16 cellular contexts compared by ENCODE assay signal in genomic region chr1:21317690-21318043, GRCh38. TPM values are rescaled to one million over a fixed set of nuclear protein-coding genes. Genes with fewer than 3 reads are reported as not detected.
DNase-seq lines count a peak whose midpoint lies in the region; ATAC-seq, FAIRE-seq and TF ChIP-seq lines count a peak whose summit lies in the region.
"Had no signal": no experiment of that assay in that cellular context is flagged by ENCODE, and none has a peak within 500 bp of the region (broad histone marks: within the 10 kb centered on the region; RNA-seq: fewer than 3 reads in every experiment).

No MANE protein-coding gene starts in this region.

- no peak for TF ChIP-seq RAD21 in K562 (CRISPR knock-in tag; conservative IDR thresholded peaks at IDR 0.05 in 1 of 2, IDR thresholded peaks at IDR 0.05 in 1 of 2)

- H3K9me1 ChIP-seq in K562 (ENCODE audit: control insufficient read depth, insufficient read depth, low read length), result peaks cover 6% of the 10 kb centered on the region

- TF ChIP-seq EP300 in K562 (IDR thresholded peaks at IDR 0.05; ENCODE audit: low read length), result no peak

- in situ Hi-C loops in K562 (cut with MboI), result no loop called here

- no TSS peak for BruUV-seq in K562 (replicated peaks; lab: Mats Ljungman, UMichigan)

- ATAC-seq in K562, result no peak
- ATAC-seq in right lobe of liver, result no peak
- no peak for ATAC-seq in HG03108 (IDR thresholded peaks at IDR 0.05; ENCODE audit: unreplicated experiment)

- 74% methylated on average over 9 of the region's 9 CpGs for WGBS in K562 (ENCODE audit: insufficient coverage, low coverage, missing lambda C conversion rate)
- WGBS in right lobe of liver (ENCODE audit: insufficient coverage, low coverage, low lambda C conversion rate, missing lambda C conversion rate), result no CpG with 5 or more reads among the region's 9 CpGs

- TF ChIP-seq POLR2A in K562 (conservative IDR thresholded peaks at IDR 0.05) (no peak), right lobe of liver (IDR thresholded peaks at IDR 0.05) (no peak)

- H3K4me2 ChIP-seq in K562 (ENCODE audit: insufficient read depth, low read length), result no peak overlapping the region

- POLR2A ChIA-PET in K562 (lab: Yijun Ruan, JAX), result interaction anchor here (0.6 to 0.8 kb wide), 2 partner anchors 8 to 39 kb away, joined by 3 read pairs; no protein-coding TSS in a partner anchor

- H3K4me1 ChIP-seq in K562 (replicated peaks in 1 of 2; ENCODE audit: control insufficient read depth in 2 of 2, insufficient read depth in 2 of 2, low read length in 2 of 2) (peaks cover 27 to 33% of the 10 kb centered on the region in 2 experiments), right lobe of liver (peaks cover 0 to 18% (median 0%) of the 10 kb centered on the region in 4 donors), skeletal muscle tissue (ENCODE audit: control insufficient read depth in 3 of 3, insufficient read depth in 3 of 3, low read length in 3 of 3) (peaks cover 47 to 59% (median 49%) of the 10 kb centered on the region in 3 donors)

- no peaks in the 10 kb centered on the region for H3K79me2 ChIP-seq in K562 (ENCODE audit: control insufficient read depth, insufficient read depth, low read length)

- peak overlapping the region; percentile 74 to 97 (median 96) for H3K27ac Mint-ChIP-seq in CD14-positive monocyte

- H3K4me1 Mint-ChIP-seq in CD14-positive monocyte, result peaks cover 39% of the 10 kb centered on the region

- H2AFZ ChIP-seq in K562 (ENCODE audit: low read depth, low read length), result no peak overlapping the region

- no peaks in the 10 kb centered on the region for H3K36me3 ChIP-seq in K562 (ENCODE audit: control insufficient read depth, insufficient read depth, low read length)
- H3K36me3 ChIP-seq in right lobe of liver, result no peaks in the 10 kb centered on the region
- H3K36me3 ChIP-seq in skeletal muscle tissue (ENCODE audit: control insufficient read depth in 3 of 3, insufficient read depth in 3 of 3, low read length in 3 of 3), result no peaks in the 10 kb centered on the region
- H3K36me3 ChIP-seq: SJCRH30, WERI-Rb-1 had no signal

- H3K4me3 ChIP-seq in K562 (no peak overlapping the region), right lobe of liver (no peak overlapping the region), skeletal muscle tissue (ENCODE audit: low read length in 3 of 3) (no peak overlapping the region)
- H3K4me3 ChIP-seq: SJCRH30 had no signal

- H3K9ac ChIP-seq in K562 (ENCODE audit: insufficient read depth in 1 of 2, low read depth in 2 of 2, low read length in 2 of 2), result no peak overlapping the region
- H3K9ac ChIP-seq in skeletal muscle tissue (ENCODE audit: low read depth in 1 of 3, low read length in 3 of 3), result peak overlapping the region in 1 of 3 donors; percentile 68

- H3K4me3 Mint-ChIP-seq in CD14-positive monocyte, result no peak overlapping the region

- H3K27ac ChIP-seq in K562 (ENCODE audit: extremely low read depth, low read depth, low read length) (no peak overlapping the region), right lobe of liver (peak overlapping the region; percentile 26 to 54 (median 51)), skeletal muscle tissue (ENCODE audit: low read depth, low read length) (peak overlapping the region; percentile 79)
- H3K27ac ChIP-seq: epithelial cell of prostate, WERI-Rb-1 had no signal

- H3K36me3 Mint-ChIP-seq in CD14-positive monocyte, result peaks cover 20 to 38% of the 10 kb centered on the region in 2 donors

- no peaks in the 10 kb centered on the region; a peak in 1 of 5 replicates for H3K27me3 ChIP-seq in K562 (ENCODE audit: control insufficient read depth in 2 of 2, insufficient read depth in 2 of 2, low read length in 2 of 2)
- H3K27me3 ChIP-seq in right lobe of liver, result no peaks in the 10 kb centered on the region
- H3K27me3 ChIP-seq in skeletal muscle tissue (ENCODE audit: control insufficient read depth in 3 of 3, insufficient read depth in 3 of 3, low read length in 3 of 3), result peaks cover 0 to 29% (median 8%) of the 10 kb centered on the region in 3 donors
- H3K27me3 ChIP-seq: SJCRH30 had no signal

- H4K20me1 ChIP-seq in K562 (replicated peaks; ENCODE audit: control insufficient read depth, insufficient read depth, low read length), result peaks cover 70% of the 10 kb centered on the region

- intact Hi-C loops in CD14-positive monocyte (cut with micrococcal nuclease), result loop anchor here in 1 of 2 donors (2.0 kb wide), 1 partner anchor 19 kb away; no protein-coding TSS in a partner anchor
- intact Hi-C loops in K562 (cut with micrococcal nuclease), result no loop called here
- intact Hi-C loops in right lobe of liver (cut with DNase I), result no loop called here

- peaks cover 9 to 32% (median 19%) of the 10 kb centered on the region in 3 donors for H3K27me3 Mint-ChIP-seq in CD14-positive monocyte (ENCODE audit: low read depth in 3 of 3)

- CTCF ChIA-PET in K562 (lab: Yijun Ruan, JAX; ENCODE audit: low intra/inter-chr PET ratio), result no interaction called here

- H3K9me3 Mint-ChIP-seq in CD14-positive monocyte, result peaks cover 0 to 3% (median 0%) of the 10 kb centered on the region in 7 donors

- TF ChIP-seq CTCF in CD14-positive monocyte (IDR thresholded peaks at IDR 0.05), result no peak
- TF ChIP-seq CTCF in K562 (IDR thresholded peaks at IDR 0.05 in 2 of 3, conservative IDR thresholded peaks at IDR 0.05 in 1 of 3; ENCODE audit: insufficient read depth in 2 of 3, low read depth in 1 of 3, low read length in 3 of 3), result no peak
- no peak for TF ChIP-seq CTCF in right lobe of liver (IDR thresholded peaks at IDR 0.05)

- H3K9me3 ChIP-seq in K562 (replicated peaks; ENCODE audit: control insufficient read depth, insufficient read depth, low read depth, low read length) (no peaks in the 10 kb centered on the region), right lobe of liver (no peaks in the 10 kb centered on the region), skeletal muscle tissue (ENCODE audit: control insufficient read depth in 3 of 3, low read length in 3 of 3) (no peaks in the 10 kb centered on the region)
- H3K9me3 ChIP-seq: SJCRH30 had no signal

- no peak for FAIRE-seq in K562 (lab: Jason Lieb, UNC)

- DNase-seq in CD14-positive monocyte (ENCODE audit: low spot score) (no peak), K562 (ENCODE audit: extremely low read depth in 1 of 4, low spot score in 3 of 4) (no peak), right lobe of liver (no peak), T-helper 1 cell (no peak), KG1 (lab: John Stamatoyannopoulos, UW) (no peak)
- DNase-seq in stimulated activated naive CD4-positive, alpha-beta T cell treated with Interleukin-2 at 50 U/mL for 16 hours (lab: John Stamatoyannopoulos, UW), result no peak
- DNase-seq: activated T-cell treated with anti-CD3 and anti-CD28 coated beads, Interleukin-2, amount 50 U/mL, for 1 hour; AML-193; DND-41; NCI-H1417 treated with DMSO at 0.1 percent for 48 hours; NCI-H526 treated with DMSO at 0.1 percent for 48 hours; SJCRH30; WERI-Rb-1 had no signal

TF ChIP-seq in K562, 482 proteins besides CTCF, POLR2A, EP300 and RAD21 (continues in another document):
- TF ChIP-seq TFE3 (CRISPR knock-in tag; IDR thresholded peaks at IDR 0.05) (peak; percentile 82), ZBTB17 (CRISPR knock-in tag; IDR thresholded peaks at IDR 0.05) (no peak), SRSF3 (IDR thresholded peaks at IDR 0.05; ENCODE audit: insufficient read depth, low read length) (no peak), USF2 (CRISPR knock-in tag; IDR thresholded peaks at IDR 0.05) (peak; percentile 16; the same call in 1 of the 2 replicates)

RNA-seq across cellular contexts. Expression of gene ECE1, which starts 27.4 kb away (rescaled TPM):
- polyA plus RNA-seq in CD14-positive monocyte (10 to 100 TPM; 10.6 to 23.3 TPM), K562 (2011; rRNA removed) (10.3 and 26.8 TPM in 2 replicates), K562 (2014; fragmentation: Illumina TruSeq; extraction: Trizol) (29.7 and 30.8 TPM in 2 replicates), K562 (2014; fragmentation: Nextera tagmentation; extraction: Ambion mirVana) (under 1 TPM; 0.56 to 0.61 TPM), K562 (2014; rRNA removed) (10.1 and 12.1 TPM in 2 replicates)
- total RNA-seq in K562 (2011; cell fraction: chromatin; rRNA removed; ENCODE audit: low replicate concordance), result 46.9 and 72.4 TPM in 2 replicates
- 41.5 and 47.5 TPM in 2 replicates for total RNA-seq in K562 (2011; cell fraction: nucleolus; rRNA removed)
- 38.9 and 42.0 TPM in 2 replicates for total RNA-seq in K562 (2011; cell fraction: nucleoplasm; rRNA removed)
- total RNA-seq in K562 (2014; rRNA removed) (18.8 and 21.3 TPM in 2 replicates), K562 (2014; rRNA removed; fragmentation: Illumina TruSeq; extraction: Trizol) (11.0 and 14.5 TPM in 2 replicates), K562 (2015; rRNA removed; fragmentation: Illumina TruSeq; extraction: Trizol) (5.3 and 6.9 TPM in 2 replicates), K562 (2021) (31.6 and 34.8 TPM in 2 replicates), right lobe of liver (10 to 100 TPM; 39.7 to 61.3 (median 43.8) TPM), skeletal muscle tissue (25.6 TPM)
- polyA plus RNA-seq in K562 (2011; cell fraction: cytosol; rRNA removed), result 5.5 and 9.8 TPM in 2 replicates
- polyA plus RNA-seq in K562 (2011; cell fraction: nucleus; rRNA removed), result 12.7 and 17.7 TPM in 2 replicates
- 20.2 and 46.9 TPM in 2 replicates for polyA plus RNA-seq in K562 (2012)
- 9.1 and 14.0 TPM in 2 replicates for polyA minus RNA-seq in K562 (2011; rRNA and poly(A)+ RNA removed)
- polyA minus RNA-seq in K562 (2011; cell fraction: cytosol; rRNA and poly(A)+ RNA removed), result 9.9 and 13.4 TPM in 2 replicates
- polyA minus RNA-seq in K562 (2011; cell fraction: nucleus; rRNA and poly(A)+ RNA removed), result 9.1 and 11.0 TPM in 2 replicates
